Comparison of ENCODE assay signal across 1 cellular context in genomic region chr3:48847586-48848423, GRCh38.
TF ChIP-seq lines count a peak whose summit lies in the region.

PRKAR2A (minus strand) TSS chr3:48847874; CDS start chr3:48847596, 278 bp downstream.

TF ChIP-seq in HepG2, 621 proteins besides CTCF, POLR2A, EP300 and RAD21 (continued from another document and continues in another):
- TF ChIP-seq KAT7 (CRISPR knock-in tag; IDR thresholded peaks at IDR 0.05; ENCODE audit: borderline replicate concordance) (no peak), ZNF556 (CRISPR knock-in tag; IDR thresholded peaks at IDR 0.05; ENCODE audit: borderline replicate concordance) (peak; percentile 89), ZNF34 (CRISPR knock-in tag; IDR thresholded peaks at IDR 0.05; ENCODE audit: borderline replicate concordance) (peak; percentile 97), ZNF121 (CRISPR knock-in tag; IDR thresholded peaks at IDR 0.05) (0 out of 2 replicates have a peak, but pooled peaks have one; percentile 43), TBP (CRISPR knock-in tag; IDR thresholded peaks at IDR 0.05) (no peak), PAXIP1 (CRISPR knock-in tag; conservative IDR thresholded peaks at IDR 0.05) (peak; percentile 44), ZNF709 (CRISPR knock-in tag; IDR thresholded peaks at IDR 0.05) (0 out of 2 replicates have a peak, but pooled peaks have one; percentile 51), ZNF605 (CRISPR knock-in tag; IDR thresholded peaks at IDR 0.05) (0 out of 2 replicates have a peak, but pooled peaks have one; percentile 24), CHCHD3 (CRISPR knock-in tag; IDR thresholded peaks at IDR 0.05) (no peak), PHF21A (CRISPR knock-in tag; IDR thresholded peaks at IDR 0.05) (peak; percentile 60), KLF15 (CRISPR knock-in tag; IDR thresholded peaks at IDR 0.05; ENCODE audit: borderline replicate concordance) (0 out of 2 replicates have a peak, but pooled peaks have one; percentile 12), ZNF710 (CRISPR knock-in tag; IDR thresholded peaks at IDR 0.05; ENCODE audit: borderline replicate concordance) (no peak), ZFP90 (CRISPR knock-in tag; IDR thresholded peaks at IDR 0.05; ENCODE audit: borderline replicate concordance) (0 out of 2 replicates have a peak, but pooled peaks have one; percentile 27), MYPOP (CRISPR knock-in tag; IDR thresholded peaks at IDR 0.05) (peak; percentile 68; the same call in 1 of the 2 replicates), DNMT1 (CRISPR knock-in tag; IDR thresholded peaks at IDR 0.05) (peak; percentile 74; the same call in 1 of the 2 replicates), IRX3 (CRISPR knock-in tag; IDR thresholded peaks at IDR 0.05; ENCODE audit: borderline replicate concordance, low read depth) (0 out of 2 replicates have a peak, but pooled peaks have one; percentile 80), CERS6 (CRISPR knock-in tag; IDR thresholded peaks at IDR 0.05) (no peak), ZNF414 (CRISPR knock-in tag; IDR thresholded peaks at IDR 0.05) (no peak), ELF4 (CRISPR knock-in tag; IDR thresholded peaks at IDR 0.05; ENCODE audit: borderline replicate concordance) (no peak), ZNF776 (CRISPR knock-in tag; IDR thresholded peaks at IDR 0.05) (0 out of 2 replicates have a peak, but pooled peaks have one; percentile 42), MAZ (IDR thresholded peaks at IDR 0.05; ENCODE audit: borderline replicate concordance, low read depth, low read length) (peak; percentile 25; the same call in 1 of the 2 replicates), MAZ (CRISPR knock-in tag; IDR thresholded peaks at IDR 0.05; ENCODE audit: low read depth) (peak; percentile 68; the same call in 1 of the 2 replicates), GMEB2 (CRISPR knock-in tag; IDR thresholded peaks at IDR 0.05; ENCODE audit: low read depth) (peak; percentile 81), EED (CRISPR knock-in tag; IDR thresholded peaks at IDR 0.05) (peak; percentile 5; the same call in 1 of the 2 replicates), HBP1 (CRISPR knock-in tag; IDR thresholded peaks at IDR 0.05; ENCODE audit: low read depth) (peak; percentile 44; the same call in 1 of the 2 replicates), ZNF687 (CRISPR knock-in tag; IDR thresholded peaks at IDR 0.05) (peak; percentile 87), HOXA5 (CRISPR knock-in tag; IDR thresholded peaks at IDR 0.05) (peak; percentile 86), HES4 (CRISPR knock-in tag; IDR thresholded peaks at IDR 0.05; ENCODE audit: borderline replicate concordance) (no peak), RNF2 (conservative IDR thresholded peaks at IDR 0.05; ENCODE audit: low read depth) (0 out of 2 replicates have a peak, but pooled peaks have one; percentile 15), ZFP36L1 (CRISPR knock-in tag; IDR thresholded peaks at IDR 0.05) (no peak; the same call in 1 of the 2 replicates), SOX6 (IDR thresholded peaks at IDR 0.05) (no peak), SOX6 (CRISPR knock-in tag; IDR thresholded peaks at IDR 0.05) (peak; percentile 12; the same call in 1 of the 2 replicates), ZNF678 (CRISPR knock-in tag; IDR thresholded peaks at IDR 0.05) (peak; percentile 60; the same call in 1 of the 2 replicates), TEAD2 (CRISPR knock-in tag; IDR thresholded peaks at IDR 0.05) (no peak), SNRNP70 (IDR thresholded peaks at IDR 0.05; ENCODE audit: low read depth, low read length) (no peak), CREB1 (IDR thresholded peaks at IDR 0.05) (peak; percentile 71; the same call in 1 of the 2 replicates), CREB1 (CRISPR knock-in tag; IDR thresholded peaks at IDR 0.05) (no peak), PHF20 (CRISPR knock-in tag; IDR thresholded peaks at IDR 0.05) (peak; percentile 67), MTF1 (CRISPR knock-in tag; IDR thresholded peaks at IDR 0.05) (no peak), ZNF234 (CRISPR knock-in tag; conservative IDR thresholded peaks at IDR 0.05) (0 out of 2 replicates have a peak, but pooled peaks have one; percentile 72), YEATS4 (CRISPR knock-in tag; IDR thresholded peaks at IDR 0.05; ENCODE audit: borderline replicate concordance) (peak; percentile 93), TFDP1 (CRISPR knock-in tag; IDR thresholded peaks at IDR 0.05; ENCODE audit: borderline replicate concordance) (peak; percentile 13; the same call in 1 of the 2 replicates), TAF1 (CRISPR knock-in tag; IDR thresholded peaks at IDR 0.05) (no peak; the same call in 1 of the 2 replicates), TARDBP (CRISPR knock-in tag; IDR thresholded peaks at IDR 0.05) (peak; percentile 62), IRF9 (CRISPR knock-in tag; IDR thresholded peaks at IDR 0.05; ENCODE audit: borderline replicate concordance) (peak; percentile 6; the same call in 1 of the 2 replicates)
